Comparison of ENCODE assay signal across 19 cellular contexts in the genomic region with DNA sequence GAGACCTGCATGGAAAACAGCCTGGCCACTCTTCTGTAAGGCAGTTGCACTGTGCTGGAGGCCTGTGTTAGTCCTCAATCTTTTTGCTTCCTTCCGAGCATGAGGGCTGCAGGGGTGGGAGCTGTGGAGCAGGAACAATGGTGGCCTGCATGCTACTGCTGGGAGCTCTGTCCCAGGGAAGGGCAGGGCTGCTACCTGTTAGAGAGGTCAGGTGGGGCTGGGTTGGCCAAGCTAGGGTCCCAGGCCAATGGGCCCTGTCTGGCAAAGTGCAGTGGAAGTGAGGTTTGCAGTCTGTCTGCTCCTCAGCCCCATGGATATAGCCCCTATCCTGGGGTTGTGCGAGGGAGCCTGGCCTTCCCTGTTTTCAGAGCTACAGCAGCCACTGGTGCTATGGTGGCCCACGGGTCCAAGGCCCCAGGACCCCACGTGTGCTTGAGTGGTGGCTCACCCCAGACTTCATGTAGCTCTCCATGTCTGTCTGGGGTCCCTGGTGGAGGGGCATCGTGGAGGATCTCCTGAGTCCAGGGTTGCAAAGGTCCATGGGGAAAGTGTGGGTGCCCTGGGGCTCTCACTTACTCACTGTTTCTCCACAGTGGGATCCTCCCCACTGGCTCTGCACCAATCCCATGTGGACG.
"Had no signal": no experiment of that assay in that cellular context is flagged by ENCODE, and none has a peak within 500 bp of the region (broad histone marks: within the 10 kb centered on the region; RNA-seq: fewer than 3 reads in every experiment).

No MANE protein-coding gene starts in this region.

- FAIRE-seq: K562, RCC 7860 had no signal

- H3K27ac Mint-ChIP-seq: IgD-negative memory B cell had no signal

- DNase-seq: Kasumi-1, MM.1S, NCI-H1436, NCI-H187, NCI-H2081 treated with DMSO at 0.1 percent for 48 hours, NCI-H2171, NCI-H226, NCI-H510A, NCI-H524 treated with DMSO at 0.1 percent for 48 hours, NCI-H774, Right ventricle myocardium superior, RPMI8226, SIG-M5, SK-N-SH had no signal

- H3K4me3 ChIP-seq: K562, SJSA1 had no signal

- H3K4me3 Mint-ChIP-seq: IgD-negative memory B cell had no signal

- H3K27ac ChIP-seq: KMS-11, SJSA1 had no signal

- H3K4me1 ChIP-seq: SJSA1 had no signal

- H3K4me1 Mint-ChIP-seq: IgD-negative memory B cell had no signal

- H3K36me3 Mint-ChIP-seq: IgD-negative memory B cell had no signal

- H3K4me2 ChIP-seq: KMS-11, SK-N-SH had no signal

- H3K27me3 ChIP-seq: SJSA1 had no signal

- H3K36me3 ChIP-seq: SJSA1 had no signal

- H3K9me3 ChIP-seq: SJSA1, SK-N-SH had no signal

- H3K9ac ChIP-seq: KMS-11, SK-N-SH had no signal
